Comparison of ENCODE assay signal across 8 cellular contexts in genomic region chr9:130834371-130835311, GRCh38. TPM values are rescaled to one million over a fixed set of nuclear protein-coding genes. Genes with fewer than 3 reads are reported as not detected.
DNase-seq lines count a peak whose midpoint lies in the region; ATAC-seq and TF ChIP-seq lines count a peak whose summit lies in the region.

Gene ABL1, plus strand, starts transcription at chr9:130835254. Its CDS starts 193 bp downstream, at chr9:130835447.

- intact Hi-C loops in CD8-positive, alpha-beta T cell (cut with DNase I, micrococcal nuclease), result loop anchor here in 1 of 2 experiments (2.0 to 10.0 kb wide), 2 partner anchors 32 to 120 kb away; no protein-coding TSS in a partner anchor
- intact Hi-C loops in activated T-helper 1 cell treated with anti-CD3 and anti-CD28 coated beads, Interleukin-12 subunit alpha, Interleukin-12 subunit beta, Interleukin-2, Interleukin-4 antibody, amounts not matched to agents 30 ng/mL and 10 ng/mL and 1 ng/mL, durations not matched to agents 14 hours and 24 hours and 36 hours (cut with micrococcal nuclease), result loop anchor here (2.0 to 10.0 kb wide), 2 partner anchors 20 to 120 kb away; no protein-coding TSS in a partner anchor

- H3K4me3 ChIP-seq in CD8-positive, alpha-beta T cell (ENCODE audit: low read depth, low read length), result peak within 1 kb of the TSS; percentile 65
- H3K4me3 ChIP-seq in HUES6 (ENCODE audit: low read depth, low read length), result peak within 1 kb of the TSS; percentile 73
- peak within 1 kb of the TSS; percentile 60 to 79 (median 70) for H3K4me3 ChIP-seq in Peyer's patch

- no peak for TF ChIP-seq POLR2A in Peyer's patch (IDR thresholded peaks at IDR 0.05)

- peak within 1 kb of the TSS; percentile 92 for H3K27ac Mint-ChIP-seq in CD8-positive, alpha-beta T cell
- peak within 1 kb of the TSS; percentile 96 for H3K27ac Mint-ChIP-seq in activated T-helper 1 cell treated with anti-CD3 and anti-CD28 coated beads, Interleukin-12 subunit alpha, Interleukin-12 subunit beta, Interleukin-2, Interleukin-4 antibody, amounts not matched to agents 30 ng/mL and 10 ng/mL and 1 ng/mL, durations not matched to agents 14 hours and 24 hours and 36 hours
- H3K27ac Mint-ChIP-seq in natural killer cell treated with Interleukin-12 subunit alpha and Interleukin-12 subunit beta and Interleukin-15 and Interleukin-18, amount 100 ng/mL, for 72 hours, result peak within 1 kb of the TSS; percentile 79 to 82
- peak within 1 kb of the TSS; percentile 98 for H3K27ac Mint-ChIP-seq in stimulated activated naive CD8-positive, alpha-beta T cell treated with anti-CD3 and anti-CD28 coated beads, Interleukin-15, amount 100 ng/mL, for 72 hours

- peak within 1 kb of the TSS; percentile 97 for H3K4me3 Mint-ChIP-seq in CD8-positive, alpha-beta T cell
- peak within 1 kb of the TSS; percentile 98 for H3K4me3 Mint-ChIP-seq in activated T-helper 1 cell treated with anti-CD3 and anti-CD28 coated beads, Interleukin-12 subunit alpha, Interleukin-12 subunit beta, Interleukin-2, Interleukin-4 antibody, amounts not matched to agents 30 ng/mL and 10 ng/mL and 1 ng/mL, durations not matched to agents 14 hours and 24 hours and 36 hours
- peak within 1 kb of the TSS; percentile 95 for H3K4me3 Mint-ChIP-seq in natural killer cell treated with Interleukin-12 subunit alpha and Interleukin-12 subunit beta and Interleukin-15 and Interleukin-18, amount 100 ng/mL, for 72 hours
- H3K4me3 Mint-ChIP-seq in stimulated activated naive CD8-positive, alpha-beta T cell treated with anti-CD3 and anti-CD28 coated beads, Interleukin-15, amount 100 ng/mL, for 72 hours, result peak within 1 kb of the TSS; percentile 95

- POLR2A ChIA-PET in CD8-positive, alpha-beta T cell (lab: Charles Lee), result interaction anchor here (1.2 kb wide), 1 partner anchor 9 kb away, joined by 3 read pairs; no protein-coding TSS in a partner anchor

- no peaks in the 10 kb centered on the region for H3K9me3 ChIP-seq in CD8-positive, alpha-beta T cell (ENCODE audit: low read length)
- H3K9me3 ChIP-seq in HUES6 (ENCODE audit: control insufficient read depth, insufficient read depth, low read depth, low read length), result no peaks in the 10 kb centered on the region
- no peaks in the 10 kb centered on the region for H3K9me3 ChIP-seq in Peyer's patch

- peak within 1 kb of the TSS; percentile 44 for H3K27ac ChIP-seq in CD8-positive, alpha-beta T cell (ENCODE audit: low read depth, low read length)
- H3K27ac ChIP-seq in HUES6 (ENCODE audit: low read depth, low read length) (peak within 1 kb of the TSS; percentile 92), Peyer's patch (peak within 1 kb of the TSS; percentile 76 to 95 (median 85))

- H3K27me3 ChIP-seq in CD8-positive, alpha-beta T cell (ENCODE audit: insufficient read depth, low read length), result no peaks in the 10 kb centered on the region
- H3K27me3 ChIP-seq in HUES6 (ENCODE audit: control insufficient read depth, insufficient read depth, low read length), result no peaks in the 10 kb centered on the region
- H3K27me3 ChIP-seq in Peyer's patch, result no peaks in the 10 kb centered on the region

- ATAC-seq in CD8-positive, alpha-beta T cell, result peak; percentile 86
- peak; percentile 63 for ATAC-seq in GM19455 (IDR thresholded peaks at IDR 0.05; ENCODE audit: unreplicated experiment)
- peak; percentile 94 to 97 for ATAC-seq in natural killer cell treated with Interleukin-12 subunit alpha and Interleukin-12 subunit beta and Interleukin-15 and Interleukin-18, amount 100 ng/mL, for 72 hours
- peak; percentile 96 for ATAC-seq in stimulated activated naive CD8-positive, alpha-beta T cell treated with anti-CD3 and anti-CD28 coated beads, Interleukin-15, amount 100 ng/mL, for 72 hours

- H3K36me3 Mint-ChIP-seq in CD8-positive, alpha-beta T cell, result peaks cover 5% of the 10 kb centered on the region
- H3K36me3 Mint-ChIP-seq in activated T-helper 1 cell treated with anti-CD3 and anti-CD28 coated beads, Interleukin-12 subunit alpha, Interleukin-12 subunit beta, Interleukin-2, Interleukin-4 antibody, amounts not matched to agents 30 ng/mL and 10 ng/mL and 1 ng/mL, durations not matched to agents 14 hours and 24 hours and 36 hours (ENCODE audit: low read depth), result no peaks in the 10 kb centered on the region
- no peaks in the 10 kb centered on the region for H3K36me3 Mint-ChIP-seq in natural killer cell treated with Interleukin-12 subunit alpha and Interleukin-12 subunit beta and Interleukin-15 and Interleukin-18, amount 100 ng/mL, for 72 hours

- peak; percentile 42 to 85 (median 62) for DNase-seq in CD8-positive, alpha-beta T cell
- DNase-seq in Peyer's patch (peak; percentile 57 to 86 (median 83)), fibroblast of gingiva (ENCODE audit: low read depth) (peak; percentile 76)
- DNase-seq in activated T-helper 1 cell treated with anti-CD3 and anti-CD28 coated beads, Interleukin-12 subunit alpha, Interleukin-12 subunit beta, Interleukin-2, Interleukin-4 antibody, amounts not matched to agents 30 ng/mL and 10 ng/mL and 1 ng/mL, durations not matched to agents 14 hours and 24 hours and 36 hours (ENCODE audit: low spot score), result peak; percentile 29
- peak; percentile 84 for DNase-seq in natural killer cell treated with Interleukin-12 subunit alpha and Interleukin-12 subunit beta and Interleukin-15 and Interleukin-18, amount 100 ng/mL, for 72 hours (ENCODE audit: low spot score)
- DNase-seq in stimulated activated naive CD8-positive, alpha-beta T cell treated with anti-CD3 and anti-CD28 coated beads, Interleukin-15, amount 100 ng/mL, for 72 hours, result peak; percentile 67 to 89

- peaks cover 47% of the 10 kb centered on the region for H3K4me1 Mint-ChIP-seq in CD8-positive, alpha-beta T cell (ENCODE audit: low read depth)
- H3K4me1 Mint-ChIP-seq in activated T-helper 1 cell treated with anti-CD3 and anti-CD28 coated beads, Interleukin-12 subunit alpha, Interleukin-12 subunit beta, Interleukin-2, Interleukin-4 antibody, amounts not matched to agents 30 ng/mL and 10 ng/mL and 1 ng/mL, durations not matched to agents 14 hours and 24 hours and 36 hours (ENCODE audit: low read depth), result peaks cover 29% of the 10 kb centered on the region
- peaks cover 25 to 42% of the 10 kb centered on the region in 2 donors for H3K4me1 Mint-ChIP-seq in natural killer cell treated with Interleukin-12 subunit alpha and Interleukin-12 subunit beta and Interleukin-15 and Interleukin-18, amount 100 ng/mL, for 72 hours (ENCODE audit: low read depth in 2 of 2)
- peaks cover 46% of the 10 kb centered on the region for H3K4me1 Mint-ChIP-seq in stimulated activated naive CD8-positive, alpha-beta T cell treated with anti-CD3 and anti-CD28 coated beads, Interleukin-15, amount 100 ng/mL, for 72 hours

- CTCF ChIA-PET in CD8-positive, alpha-beta T cell (lab: Charles Lee), result interaction anchor here (0.7 kb wide), 1 partner anchor 594 kb away, joined by 3 read pairs; no protein-coding TSS in a partner anchor

- no peaks in the 10 kb centered on the region for H3K9me3 Mint-ChIP-seq in CD8-positive, alpha-beta T cell
- no peaks in the 10 kb centered on the region for H3K9me3 Mint-ChIP-seq in activated T-helper 1 cell treated with anti-CD3 and anti-CD28 coated beads, Interleukin-12 subunit alpha, Interleukin-12 subunit beta, Interleukin-2, Interleukin-4 antibody, amounts not matched to agents 30 ng/mL and 10 ng/mL and 1 ng/mL, durations not matched to agents 14 hours and 24 hours and 36 hours
- H3K9me3 Mint-ChIP-seq in natural killer cell treated with Interleukin-12 subunit alpha and Interleukin-12 subunit beta and Interleukin-15 and Interleukin-18, amount 100 ng/mL, for 72 hours, result no peaks in the 10 kb centered on the region
- H3K9me3 Mint-ChIP-seq in stimulated activated naive CD8-positive, alpha-beta T cell treated with anti-CD3 and anti-CD28 coated beads, Interleukin-15, amount 100 ng/mL, for 72 hours, result no peaks in the 10 kb centered on the region

- peak within 1 kb of the TSS; percentile 94 for H3K9ac ChIP-seq in HUES6 (ENCODE audit: low read length)

- TF ChIP-seq CTCF in CD8-positive, alpha-beta T cell (IDR thresholded peaks at IDR 0.05), result no peak
- TF ChIP-seq CTCF in Peyer's patch (IDR thresholded peaks at IDR 0.05), result no peak

- no peaks in the 10 kb centered on the region for H3K36me3 ChIP-seq in CD8-positive, alpha-beta T cell (ENCODE audit: insufficient read depth, low read length)
- H3K36me3 ChIP-seq in HUES6 (ENCODE audit: control insufficient read depth, insufficient read depth, low read length), result no peaks in the 10 kb centered on the region
- H3K36me3 ChIP-seq in Peyer's patch, result no peaks in the 10 kb centered on the region

- H3K4me1 ChIP-seq in CD8-positive, alpha-beta T cell (ENCODE audit: insufficient read depth, low read length), result peaks cover 14% of the 10 kb centered on the region
- H3K4me1 ChIP-seq in HUES6 (ENCODE audit: control insufficient read depth, insufficient read depth, low read length) (peaks cover 35% of the 10 kb centered on the region), Peyer's patch (peaks cover 0 to 34% (median 0%) of the 10 kb centered on the region in 4 donors)

- H3K27me3 Mint-ChIP-seq in CD8-positive, alpha-beta T cell (ENCODE audit: low read depth), result no peaks in the 10 kb centered on the region
- H3K27me3 Mint-ChIP-seq in activated T-helper 1 cell treated with anti-CD3 and anti-CD28 coated beads, Interleukin-12 subunit alpha, Interleukin-12 subunit beta, Interleukin-2, Interleukin-4 antibody, amounts not matched to agents 30 ng/mL and 10 ng/mL and 1 ng/mL, durations not matched to agents 14 hours and 24 hours and 36 hours (ENCODE audit: insufficient read depth), result peaks cover 23% of the 10 kb centered on the region
- peaks cover 0 to 3% of the 10 kb centered on the region in 2 donors for H3K27me3 Mint-ChIP-seq in natural killer cell treated with Interleukin-12 subunit alpha and Interleukin-12 subunit beta and Interleukin-15 and Interleukin-18, amount 100 ng/mL, for 72 hours
- H3K27me3 Mint-ChIP-seq in stimulated activated naive CD8-positive, alpha-beta T cell treated with anti-CD3 and anti-CD28 coated beads, Interleukin-15, amount 100 ng/mL, for 72 hours, result no peaks in the 10 kb centered on the region

RNA-seq across cellular contexts. Expression of gene ABL1, which starts in this region (rescaled TPM):
- 10 to 100 TPM; 37.5 to 38.0 TPM for total RNA-seq in CD8-positive, alpha-beta T cell
- total RNA-seq in Peyer's patch, result 10 to 100 TPM; 43.6 to 85.8 (median 67.4) TPM
- 34.2 and 36.2 TPM in 2 replicates for total RNA-seq in activated T-helper 1 cell treated with anti-CD3 and anti-CD28 coated beads, Interleukin-12 subunit alpha, Interleukin-12 subunit beta, Interleukin-2, Interleukin-4 antibody, amounts not matched to agents 30 ng/mL and 10 ng/mL and 1 ng/mL, durations not matched to agents 14 hours and 24 hours and 36 hours
- total RNA-seq in natural killer cell treated with Interleukin-12 subunit alpha and Interleukin-12 subunit beta and Interleukin-15 and Interleukin-18, amount 100 ng/mL, for 72 hours, result 10 to 100 TPM; 28.1 to 45.2 TPM

Comparison
In these comparisons a context has a peak if more than half of its experiments do, and no peak if none do; other contexts are left out.
1. Peak in every context shown above with its lines: DNase-seq, ATAC-seq, H3K4me3 ChIP-seq and H3K27ac ChIP-seq.
2. DNase-seq: peak in every context shown above with its lines; median percentile 84 in natural killer cell treated with Interleukin-12 subunit alpha and Interleukin-12 subunit beta and Interleukin-15 and Interleukin-18, amount 100 ng/mL, for 72 hours; 83 in Peyer's patch; 78 in stimulated activated naive CD8-positive, alpha-beta T cell treated with anti-CD3 and anti-CD28 coated beads, Interleukin-15, amount 100 ng/mL, for 72 hours; 76 in fibroblast of gingiva; 62 in CD8-positive, alpha-beta T cell; 29 in activated T-helper 1 cell treated with anti-CD3 and anti-CD28 coated beads, Interleukin-12 subunit alpha, Interleukin-12 subunit beta, Interleukin-2, Interleukin-4 antibody, amounts not matched to agents 30 ng/mL and 10 ng/mL and 1 ng/mL, durations not matched to agents 14 hours and 24 hours and 36 hours.